ENCODE assay signal across 24 cellular contexts in the genomic region with DNA sequence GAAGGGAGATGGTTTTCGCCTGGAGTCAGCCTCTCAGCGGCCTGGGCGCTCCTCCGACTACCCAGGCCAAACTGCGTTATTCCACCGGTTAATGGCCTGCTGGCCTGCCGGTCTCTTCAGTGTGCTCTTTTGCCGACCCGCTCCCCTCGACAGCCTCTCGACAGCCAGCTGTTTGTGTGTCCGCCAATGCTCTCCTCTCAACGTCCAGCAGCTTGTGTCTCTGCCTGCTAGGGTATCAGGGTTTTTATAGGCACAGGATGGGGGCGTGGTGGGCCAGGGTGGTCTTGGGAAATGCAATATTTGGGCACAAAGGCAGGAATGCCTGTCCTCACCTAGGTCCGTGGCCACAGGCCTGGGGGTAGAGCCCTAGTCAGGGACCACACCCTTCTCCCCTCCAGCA. TPM values are rescaled to one million over a fixed set of nuclear protein-coding genes. Genes with fewer than 3 reads are reported as not detected.
A peak's percentile ranks its signal among the peaks of the same experiment; 100 is the strongest.
DNase-seq lines count a peak whose midpoint lies in the region; ATAC-seq, FAIRE-seq and TF ChIP-seq lines count a peak whose summit lies in the region.
"Had no signal": no experiment of that assay in that cellular context is flagged by ENCODE, and none has a peak within 500 bp of the region (broad histone marks: within the 10 kb centered on the region; RNA-seq: fewer than 3 reads in every experiment).

No MANE protein-coding gene starts in this region.

- H2BK12ac ChIP-seq in trophoblast cell (ENCODE audit: low read length), result no peak overlapping the region

- peaks cover under 1 to 9% (median 4%) of the 10 kb centered on the region in 4 donors for H3K36me3 ChIP-seq in liver (ENCODE audit: control insufficient read depth in 4 of 4, insufficient read depth in 3 of 4, low read depth in 1 of 4, low read length in 3 of 4)
- H3K36me3 ChIP-seq in HepG2 (replicated peaks in 1 of 2; ENCODE audit: control insufficient read depth in 1 of 2, insufficient read depth in 2 of 2, low read length in 2 of 2), result peaks cover under 1 to 2% of the 10 kb centered on the region in 2 experiments; a peak in 1 of 5 replicates
- peaks cover 5% of the 10 kb centered on the region in 2 experiments for H3K36me3 ChIP-seq in trophoblast cell (ENCODE audit: control insufficient read depth in 1 of 2, insufficient read depth in 2 of 2, low read length in 2 of 2)
- H3K36me3 ChIP-seq in body of pancreas (replicated peaks in 1 of 2; ENCODE audit: insufficient read depth in 1 of 2, low read depth in 2 of 2), result peaks cover 0 to 3% of the 10 kb centered on the region in 2 donors

- in situ Hi-C loops in HepG2 (cut with HindIII; ENCODE audit: extremely low pct_ligation_motif_present, low pct_unique_long_range_greater_than_20kb), result no loop called here

- H3K9ac ChIP-seq in liver (ENCODE audit: low read depth in 1 of 2, low read length in 2 of 2) (no peak overlapping the region), HepG2 (ENCODE audit: insufficient read depth, low read depth, low read length) (no peak overlapping the region), trophoblast cell (ENCODE audit: low read length) (no peak overlapping the region)
- H3K9ac ChIP-seq: BLaER1 treated with 17β-estradiol and CSF1 and Interleukin-3, amounts not matched to agents 10 nM and 100 nM had no signal

- TF ChIP-seq CTCF in liver (IDR thresholded peaks at IDR 0.05; ENCODE audit: low read depth, low read length, missing input control) (no peak), HepG2 (CRISPR knock-in tag; IDR thresholded peaks at IDR 0.05) (no peak), nephron (IDR thresholded peaks at IDR 0.05; ENCODE audit: unreplicated experiment in 3 of 3) (no peak), body of pancreas (IDR thresholded peaks at IDR 0.05) (no peak), endothelial cell (IDR thresholded peaks at IDR 0.05; ENCODE audit: unreplicated experiment) (no peak)

- TF ChIP-seq EP300 in HepG2 (IDR thresholded peaks at IDR 0.05; ENCODE audit: low read depth in 2 of 2, low read length in 2 of 2) (no peak), HepG2 (CRISPR knock-in tag; IDR thresholded peaks at IDR 0.05; ENCODE audit: borderline replicate concordance) (no peak)

- no peak for ATAC-seq in HepG2
- ATAC-seq in body of pancreas, result no peak
- no peak for ATAC-seq in HG02973 (IDR thresholded peaks at IDR 0.05; ENCODE audit: unreplicated experiment)
- ATAC-seq: A549; CD8-positive, alpha-beta T cell had no signal

- peaks cover 4% of the 10 kb centered on the region for H3K79me1 ChIP-seq in trophoblast cell (ENCODE audit: low read length)

- TF ChIP-seq RAD21 in liver (IDR thresholded peaks at IDR 0.05) (no peak), HepG2 (CRISPR knock-in tag; IDR thresholded peaks at IDR 0.05) (no peak)

- CTCF ChIA-PET in HepG2 (lab: Yijun Ruan, JAX; ENCODE audit: low intra/inter-chr PET ratio, low total read pairs), result no interaction called here

- H3K27me3 Mint-ChIP-seq in nephron (ENCODE audit: low read depth) (no peaks in the 10 kb centered on the region), endothelial cell (ENCODE audit: unreplicated experiment) (no peaks in the 10 kb centered on the region)

- H2BK5ac ChIP-seq in trophoblast cell (ENCODE audit: low read depth, low read length, poor library complexity), result no peak overlapping the region

- H3K79me2 ChIP-seq in HepG2 (ENCODE audit: insufficient read depth, low read length), result no peaks in the 10 kb centered on the region
- H3K79me2 ChIP-seq in trophoblast cell (ENCODE audit: control insufficient read depth, insufficient read depth, low read length, poor library complexity), result peaks cover 3% of the 10 kb centered on the region

- H4K8ac ChIP-seq in trophoblast cell (ENCODE audit: low read depth, low read length), result no peak overlapping the region

- H2AFZ ChIP-seq in HepG2 (ENCODE audit: low read length) (no peak overlapping the region), trophoblast cell (ENCODE audit: insufficient read depth, low read length, poor library complexity) (no peak overlapping the region)

- DNase-seq in HepG2 (ENCODE audit: low spot score) (no peak), trophoblast cell (no peak), body of pancreas (no peak), endothelial cell (ENCODE audit: low spot score) (no peak)
- DNase-seq: AML-193; Caco-2; Calu3; CD4-positive, alpha-beta T cell; CD8-positive, alpha-beta T cell; DMS79 treated with DMSO at 0.1 percent for 48 hours; GF-D8 had no signal

- peaks cover 21% of the 10 kb centered on the region for H3K36me3 Mint-ChIP-seq in nephron (ENCODE audit: low read depth)
- peaks cover 18% of the 10 kb centered on the region for H3K36me3 Mint-ChIP-seq in endothelial cell (ENCODE audit: low read depth, unreplicated experiment)

- intact Hi-C loops in HepG2 (cut with micrococcal nuclease; ENCODE audit: unreplicated experiment), result loop anchor here (10.0 kb wide), 1 partner anchor 101 kb away; no protein-coding TSS in a partner anchor
- intact Hi-C loops in body of pancreas (cut with DNase I), result no loop called here

- H3K27me3 ChIP-seq in liver (ENCODE audit: control insufficient read depth in 4 of 4, insufficient read depth in 4 of 4, low read length in 3 of 4) (no peaks in the 10 kb centered on the region), HepG2 (ENCODE audit: control insufficient read depth in 1 of 2, insufficient read depth in 2 of 2, low read length in 2 of 2) (no peaks in the 10 kb centered on the region; a peak in 1 of 5 replicates), trophoblast cell (ENCODE audit: insufficient read depth, low read length) (no peaks in the 10 kb centered on the region), body of pancreas (no peaks in the 10 kb centered on the region)
- H3K27me3 ChIP-seq: BLaER1 treated with 17β-estradiol and CSF1 and Interleukin-3, amounts not matched to agents 10 nM and 100 nM had no signal

- peaks cover 10 to 27% (median 16%) of the 10 kb centered on the region in 4 donors for H3K9me3 ChIP-seq in liver (ENCODE audit: control insufficient read depth in 4 of 4, low read length in 3 of 4)
- no peaks in the 10 kb centered on the region for H3K9me3 ChIP-seq in HepG2 (ENCODE audit: low read length)
- H3K9me3 ChIP-seq in trophoblast cell (ENCODE audit: insufficient read depth, low read depth, low read length), result peaks cover 4% of the 10 kb centered on the region
- peaks cover 0 to 19% (median 0%) of the 10 kb centered on the region in 3 donors for H3K9me3 ChIP-seq in body of pancreas

- H3K9me3 Mint-ChIP-seq in nephron (peaks cover 37% of the 10 kb centered on the region), endothelial cell (ENCODE audit: unreplicated experiment) (peaks cover 8% of the 10 kb centered on the region)

- H3K23ac ChIP-seq in trophoblast cell (ENCODE audit: low read length), result no peak overlapping the region

- 82% methylated on average over 15 of the region's 15 CpGs for WGBS in liver
- 81% methylated on average over 15 of the region's 15 CpGs for WGBS in HepG2 (ENCODE audit: low lambda C conversion rate)
- no CpG with 5 or more reads among the region's 15 CpGs for WGBS in trophoblast cell (ENCODE audit: extremely low coverage, insufficient coverage, insufficient read length)
- 83 to 90% methylated on average over 15 of the region's 15 CpGs for WGBS in body of pancreas, 2 donors

- H2AK5ac ChIP-seq in trophoblast cell (ENCODE audit: low read length), result no peak overlapping the region

- H3K4me1 ChIP-seq in liver (ENCODE audit: control insufficient read depth in 4 of 4, insufficient read depth in 4 of 4, low read length in 3 of 4) (peaks cover 3 to 14% (median 9%) of the 10 kb centered on the region in 4 donors), HepG2 (ENCODE audit: insufficient read depth, low read length) (peaks cover 17% of the 10 kb centered on the region), trophoblast cell (ENCODE audit: control insufficient read depth in 1 of 2, insufficient read depth in 2 of 2, low read length in 2 of 2) (no peaks in the 10 kb centered on the region), body of pancreas (peaks cover 3% of the 10 kb centered on the region)
- H3K4me1 ChIP-seq: A549 had no signal

- H3K4me3 ChIP-seq in liver (ENCODE audit: low read depth in 1 of 3, low read length in 3 of 3) (peak overlapping the region in 2 of 3 donors; percentile 11 to 94), HepG2 (replicated peaks in 1 of 3; ENCODE audit: insufficient read depth in 1 of 3, low read depth in 2 of 3, low read length in 3 of 3) (no peak overlapping the region), trophoblast cell (ENCODE audit: low read depth, low read length) (no peak overlapping the region), body of pancreas (no peak overlapping the region)
- H3K4me3 ChIP-seq: A549; BLaER1 treated with 17β-estradiol and CSF1 and Interleukin-3, amounts not matched to agents 10 nM and 100 nM had no signal

- H3K4me1 Mint-ChIP-seq in nephron, result peaks cover 18% of the 10 kb centered on the region
- H3K4me1 Mint-ChIP-seq in endothelial cell (ENCODE audit: unreplicated experiment), result peaks cover 3% of the 10 kb centered on the region

- FAIRE-seq in HepG2 (lab: Jason Lieb, UNC), result no peak
- FAIRE-seq: A549, D721Med, G401.6, GM12891, GM19239 had no signal

- no peak overlapping the region for H4K91ac ChIP-seq in trophoblast cell (ENCODE audit: low read depth, low read length)

- H3K18ac ChIP-seq in trophoblast cell (ENCODE audit: low read length), result no peak overlapping the region

- H3K4me3 Mint-ChIP-seq in nephron, result peak overlapping the region in 2 of 3 experiments; percentile 27 to 44
- no peak overlapping the region for H3K4me3 Mint-ChIP-seq in endothelial cell (ENCODE audit: unreplicated experiment)

- TF ChIP-seq POLR2A in HepG2 (IDR thresholded peaks at IDR 0.05; ENCODE audit: insufficient read depth in 1 of 2, low read depth in 2 of 2, low read length in 2 of 2) (no peak), body of pancreas (IDR thresholded peaks at IDR 0.05) (no peak)

- H2BK120ac ChIP-seq in trophoblast cell (ENCODE audit: insufficient read depth, low read length, poor library complexity), result no peak overlapping the region

- peak overlapping the region; percentile 51 for H4K12ac ChIP-seq in trophoblast cell (ENCODE audit: low read depth, low read length)

- no peak overlapping the region for H3K27ac ChIP-seq in liver (ENCODE audit: low read depth in 1 of 2, low read length in 2 of 2)
- no peak overlapping the region for H3K27ac ChIP-seq in HepG2 (ENCODE audit: extremely low read length, insufficient read depth, low read length)
- H3K27ac ChIP-seq in trophoblast cell (ENCODE audit: low read depth, low read length), result no peak overlapping the region
- H3K27ac ChIP-seq in body of pancreas, result no peak overlapping the region
- H3K27ac ChIP-seq: 22Rv1; A549; BLaER1 treated with 17β-estradiol and CSF1 and Interleukin-3, amounts not matched to agents 10 nM and 100 nM; C4-2B had no signal

- H3K4ac ChIP-seq in trophoblast cell (ENCODE audit: low read depth, low read length), result no peak overlapping the region

- POLR2A ChIA-PET in HepG2 (lab: Yijun Ruan, JAX), result no interaction called here

- no peak overlapping the region for H3K14ac ChIP-seq in trophoblast cell (ENCODE audit: low read length)

- H3K4me2 ChIP-seq in HepG2 (ENCODE audit: low read depth, low read length) (no peak overlapping the region), trophoblast cell (ENCODE audit: low read length) (no peak overlapping the region)
- H3K4me2 ChIP-seq: A549; BLaER1 treated with 17β-estradiol and CSF1 and Interleukin-3, amounts not matched to agents 10 nM and 100 nM had no signal

- no peaks in the 10 kb centered on the region for H4K20me1 ChIP-seq in HepG2 (ENCODE audit: insufficient read depth, low read length)
- H4K20me1 ChIP-seq: BLaER1 treated with 17β-estradiol and CSF1 and Interleukin-3, amounts not matched to agents 10 nM and 100 nM had no signal

- no peak overlapping the region for H3K27ac Mint-ChIP-seq in nephron
- H3K27ac Mint-ChIP-seq in endothelial cell (ENCODE audit: unreplicated experiment), result no peak overlapping the region
- H3K27ac Mint-ChIP-seq: B cell; CD4-positive, alpha-beta T cell; CD8-positive, alpha-beta T cell had no signal

- BruUV-seq in HepG2 (replicated peaks; lab: Mats Ljungman, UMichigan), result no TSS peak

RNA-seq across cellular contexts. Expression of a gene that starts 1.5 kb away (rescaled TPM):
- total RNA-seq in liver, result 1 to 10 TPM; 2.6 to 5.3 TPM
- polyA plus RNA-seq in liver, result 1 to 10 TPM in 1 of 2 donors, under 1 TPM in 1; 0.96 to 1.7 TPM
- 5.5 and 5.9 TPM in 2 replicates for total RNA-seq in HepG2 (2016; rRNA removed; fragmentation: Illumina TruSeq; extraction: Trizol)
- 0.79 and 1.3 TPM in 2 replicates for total RNA-seq in HepG2 (2016; cell fraction: cytosol; rRNA removed; fragmentation: Illumina TruSeq; extraction: Trizol; ENCODE audit: low read depth)
- 6.4 and 7.2 TPM in 2 replicates for total RNA-seq in HepG2 (2016; cell fraction: insoluble cytoplasmic fraction; rRNA removed; fragmentation: Illumina TruSeq; extraction: Trizol)
- total RNA-seq in HepG2 (2016; cell fraction: membrane; rRNA removed; fragmentation: Illumina TruSeq; extraction: Trizol), result 3.3 and 3.5 TPM in 2 replicates
- total RNA-seq in HepG2 (2016; cell fraction: nucleus; rRNA removed; fragmentation: Illumina TruSeq; extraction: Trizol), result 9.6 and 10.6 TPM in 2 replicates
- polyA plus RNA-seq in HepG2 (2011; rRNA removed), result 4.3 and 4.8 TPM in 2 replicates
- 1.3 and 3.3 TPM in 2 replicates for polyA plus RNA-seq in HepG2 (2011; cell fraction: cytosol; rRNA removed)
- 4.6 and 6.1 TPM in 2 replicates for polyA plus RNA-seq in HepG2 (2011; cell fraction: nucleus; rRNA removed)
- polyA plus RNA-seq in HepG2 (2012), result 3.5 and 3.6 TPM in 2 replicates
- 0.54 TPM in 2 replicates for polyA plus RNA-seq in HepG2 (2016; cell fraction: cytosol; fragmentation: Illumina TruSeq; extraction: Trizol; ENCODE audit: low read depth)
- polyA plus RNA-seq in HepG2 (2016; cell fraction: insoluble cytoplasmic fraction; fragmentation: Illumina TruSeq; extraction: Trizol; ENCODE audit: low read depth), result 3.8 and 4.5 TPM in 2 replicates
- polyA plus RNA-seq in HepG2 (2016; cell fraction: membrane; fragmentation: Illumina TruSeq; extraction: Trizol; ENCODE audit: low read depth), result 1.2 and 1.5 TPM in 2 replicates
- polyA plus RNA-seq in HepG2 (2016; cell fraction: nucleus; fragmentation: Illumina TruSeq; extraction: Trizol; ENCODE audit: insufficient read depth, low read depth), result 9.6 and 10.9 TPM in 2 replicates
- 3.8 and 5.7 TPM in 2 replicates for polyA minus RNA-seq in HepG2 (2011; rRNA and poly(A)+ RNA removed; ENCODE audit: low replicate concordance)
- 1.2 and 1.9 TPM in 2 replicates for polyA minus RNA-seq in HepG2 (2011; cell fraction: cytosol; rRNA and poly(A)+ RNA removed)
- 25.9 and 29.5 TPM in 2 replicates for polyA minus RNA-seq in HepG2 (2011; cell fraction: nucleus; rRNA and poly(A)+ RNA removed)
- 3.0 and 3.7 TPM in 2 replicates for polyA plus RNA-seq in trophoblast cell (2013)
- total RNA-seq in body of pancreas, result 1 to 10 TPM; 2.6 to 4.4 TPM
- 14.9 TPM for total RNA-seq in endothelial cell (ENCODE audit: unreplicated experiment)

RNA-seq across cellular contexts. Expression of a gene that starts 46.6 kb away (rescaled TPM):
- total RNA-seq in liver, result 1 to 10 TPM in 1 of 2 donors, under 1 TPM in 1; 0.17 to 1.6 TPM
- polyA plus RNA-seq in liver, result under 1 TPM in 1 of 2 donors, not detected in 1; 0.94 TPM
- 2.0 and 2.1 TPM in 2 replicates for total RNA-seq in HepG2 (2016; rRNA removed; fragmentation: Illumina TruSeq; extraction: Trizol)
- total RNA-seq in HepG2 (2016; cell fraction: cytosol; rRNA removed; fragmentation: Illumina TruSeq; extraction: Trizol; ENCODE audit: low read depth), result 0.53 and 0.81 TPM in 2 replicates
- total RNA-seq in HepG2 (2016; cell fraction: insoluble cytoplasmic fraction; rRNA removed; fragmentation: Illumina TruSeq; extraction: Trizol), result 1.7 and 2.8 TPM in 2 replicates
- total RNA-seq in HepG2 (2016; cell fraction: membrane; rRNA removed; fragmentation: Illumina TruSeq; extraction: Trizol), result 0.59 and 0.96 TPM in 2 replicates
- 1.4 and 2.1 TPM in 2 replicates for total RNA-seq in HepG2 (2016; cell fraction: nucleus; rRNA removed; fragmentation: Illumina TruSeq; extraction: Trizol)
- 0.49 and 0.93 TPM in 2 replicates for polyA plus RNA-seq in HepG2 (2011; rRNA removed)
- 0.42 and 0.58 TPM in 2 replicates for polyA plus RNA-seq in HepG2 (2011; cell fraction: cytosol; rRNA removed)
- 0.79 and 0.99 TPM in 2 replicates for polyA plus RNA-seq in HepG2 (2011; cell fraction: nucleus; rRNA removed)
- polyA plus RNA-seq in HepG2 (2012), result 0.61 and 1.1 TPM in 2 replicates
- 0.09 and 0.17 TPM in 2 replicates for polyA plus RNA-seq in HepG2 (2016; cell fraction: cytosol; fragmentation: Illumina TruSeq; extraction: Trizol; ENCODE audit: low read depth)
- 1.2 and 1.6 TPM in 2 replicates for polyA plus RNA-seq in HepG2 (2016; cell fraction: insoluble cytoplasmic fraction; fragmentation: Illumina TruSeq; extraction: Trizol; ENCODE audit: low read depth)
- polyA plus RNA-seq in HepG2 (2016; cell fraction: membrane; fragmentation: Illumina TruSeq; extraction: Trizol; ENCODE audit: low read depth), result 0.16 TPM in 2 replicates
- 1.3 and 1.5 TPM in 2 replicates for polyA plus RNA-seq in HepG2 (2016; cell fraction: nucleus; fragmentation: Illumina TruSeq; extraction: Trizol; ENCODE audit: insufficient read depth, low read depth)
- polyA minus RNA-seq in HepG2 (2011; rRNA and poly(A)+ RNA removed; ENCODE audit: low replicate concordance), result 0.35 and 1.8 TPM in 2 replicates
- polyA minus RNA-seq in HepG2 (2011; cell fraction: cytosol; rRNA and poly(A)+ RNA removed), result 0.53 and 1.1 TPM in 2 replicates
- polyA minus RNA-seq in HepG2 (2011; cell fraction: nucleus; rRNA and poly(A)+ RNA removed), result 2.7 and 4.1 TPM in 2 replicates
- polyA plus RNA-seq in trophoblast cell (2013), result 0.43 and 0.45 TPM in 2 replicates
- total RNA-seq in body of pancreas, result under 1 TPM in 1 of 2 donors, not detected in 1; 0.78 TPM
- total RNA-seq in endothelial cell (ENCODE audit: unreplicated experiment), result 5.5 TPM
- total RNA-seq: A172; CD8-positive, alpha-beta T cell had no signal

RNA-seq across cellular contexts. Expression of a gene that starts 50.2 kb away (rescaled TPM):
- 1 to 10 TPM; 1.8 to 2.0 TPM for total RNA-seq in liver
- 1 to 10 TPM in 1 of 2 donors, under 1 TPM in 1; 0.47 to 1.5 TPM for polyA plus RNA-seq in liver
- 3.6 and 5.4 TPM in 2 replicates for total RNA-seq in HepG2 (2016; rRNA removed; fragmentation: Illumina TruSeq; extraction: Trizol)
- total RNA-seq in HepG2 (2016; cell fraction: cytosol; rRNA removed; fragmentation: Illumina TruSeq; extraction: Trizol; ENCODE audit: low read depth), result 0.30 and 0.88 TPM in 2 replicates
- 3.7 and 5.6 TPM in 2 replicates for total RNA-seq in HepG2 (2016; cell fraction: insoluble cytoplasmic fraction; rRNA removed; fragmentation: Illumina TruSeq; extraction: Trizol)
- total RNA-seq in HepG2 (2016; cell fraction: membrane; rRNA removed; fragmentation: Illumina TruSeq; extraction: Trizol), result 1.2 and 1.6 TPM in 2 replicates
- total RNA-seq in HepG2 (2016; cell fraction: nucleus; rRNA removed; fragmentation: Illumina TruSeq; extraction: Trizol), result 7.1 and 7.5 TPM in 2 replicates
- 1.8 and 2.1 TPM in 2 replicates for polyA plus RNA-seq in HepG2 (2011; rRNA removed)
- polyA plus RNA-seq in HepG2 (2011; cell fraction: cytosol; rRNA removed), result 0.35 and 0.86 TPM in 2 replicates
- polyA plus RNA-seq in HepG2 (2011; cell fraction: nucleus; rRNA removed), result 2.9 and 4.6 TPM in 2 replicates
- 1.9 and 3.0 TPM in 2 replicates for polyA plus RNA-seq in HepG2 (2012)
- polyA plus RNA-seq in HepG2 (2016; cell fraction: cytosol; fragmentation: Illumina TruSeq; extraction: Trizol; ENCODE audit: low read depth), result 0.12 and 0.25 TPM in 2 replicates
- 2.3 and 2.7 TPM in 2 replicates for polyA plus RNA-seq in HepG2 (2016; cell fraction: insoluble cytoplasmic fraction; fragmentation: Illumina TruSeq; extraction: Trizol; ENCODE audit: low read depth)
- polyA plus RNA-seq in HepG2 (2016; cell fraction: membrane; fragmentation: Illumina TruSeq; extraction: Trizol; ENCODE audit: low read depth), result 0.25 and 0.37 TPM in 2 replicates
- 5.2 and 6.6 TPM in 2 replicates for polyA plus RNA-seq in HepG2 (2016; cell fraction: nucleus; fragmentation: Illumina TruSeq; extraction: Trizol; ENCODE audit: insufficient read depth, low read depth)
- 1.2 and 1.7 TPM in 2 replicates for polyA minus RNA-seq in HepG2 (2011; rRNA and poly(A)+ RNA removed; ENCODE audit: low replicate concordance)
- polyA minus RNA-seq in HepG2 (2011; cell fraction: cytosol; rRNA and poly(A)+ RNA removed), result 1.2 and 1.4 TPM in 2 replicates
- polyA minus RNA-seq in HepG2 (2011; cell fraction: nucleus; rRNA and poly(A)+ RNA removed), result 20.2 and 24.5 TPM in 2 replicates
- 2.1 and 2.3 TPM in 2 replicates for polyA plus RNA-seq in trophoblast cell (2013)
- 1 to 10 TPM; 3.6 to 8.6 TPM for total RNA-seq in body of pancreas
- total RNA-seq in endothelial cell (ENCODE audit: unreplicated experiment), result 12.3 TPM
- total RNA-seq: CD8-positive, alpha-beta T cell had no signal

Comparison
In these comparisons a context has a peak if more than half of its experiments do, and no peak if none do; other contexts are left out.
1. H3K4me3 ChIP-seq: peak in liver (2 of 3); none in HepG2 (0 of 3), trophoblast cell (single experiment) and body of pancreas (0 of 2).